In the genomic region with DNA sequence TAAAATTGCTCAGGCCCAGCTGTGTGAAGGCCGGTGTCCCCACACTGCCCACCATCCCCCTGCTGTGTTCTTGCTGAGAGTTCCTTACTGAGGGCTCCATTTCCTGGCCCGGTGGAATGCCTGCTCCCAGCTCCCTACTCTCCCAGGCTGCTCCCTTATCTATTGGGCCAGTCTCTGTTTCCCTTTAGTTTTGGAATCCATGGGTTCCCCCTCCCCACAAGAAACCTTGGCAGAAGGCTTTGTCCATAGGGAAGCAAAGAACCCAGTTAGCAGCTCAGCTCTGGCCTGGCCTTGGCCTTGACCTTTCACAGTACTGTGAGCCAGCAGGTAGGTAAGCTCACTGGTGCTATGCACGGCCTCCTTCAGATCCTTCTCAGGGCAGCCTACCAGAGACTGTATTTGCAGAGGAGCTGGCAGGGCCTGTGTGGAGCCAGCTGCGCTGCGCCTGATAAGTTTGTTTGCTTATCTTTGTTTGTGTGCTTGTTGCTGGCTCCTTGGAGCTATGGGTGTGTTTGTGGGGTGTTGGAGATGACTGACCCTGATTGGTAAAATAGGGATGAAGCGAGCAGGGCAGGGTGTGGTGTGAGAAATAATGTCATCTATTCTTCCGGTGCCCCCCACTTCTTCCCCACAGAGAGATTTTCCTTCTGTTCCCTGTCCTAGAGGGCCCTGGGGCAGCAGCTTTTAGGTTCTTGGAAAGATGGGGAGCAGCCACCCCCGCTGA, we compare ENCODE assay signal across 7 cellular contexts. TPM values are rescaled to one million over a fixed set of nuclear protein-coding genes. Genes with fewer than 3 reads are reported as not detected.
A peak's percentile ranks its signal among the peaks of the same experiment; 100 is the strongest.
DNase-seq lines count a peak whose midpoint lies in the region; ATAC-seq and TF ChIP-seq lines count a peak whose summit lies in the region.

No MANE protein-coding gene starts in this region.

- ATAC-seq in sciatic nerve, result peak; percentile 67
- ATAC-seq in HG03520 (IDR thresholded peaks at IDR 0.05; ENCODE audit: unreplicated experiment), result no peak

- peaks cover 3% of the 10 kb centered on the region for H3K36me3 Mint-ChIP-seq in glutamatergic neuron (ENCODE audit: unreplicated experiment)

- peaks cover 23% of the 10 kb centered on the region for H3K9me3 Mint-ChIP-seq in glutamatergic neuron (ENCODE audit: unreplicated experiment)

- H3K4me1 Mint-ChIP-seq in glutamatergic neuron (ENCODE audit: low read depth, unreplicated experiment), result peaks cover 41% of the 10 kb centered on the region

- H3K36me3 ChIP-seq in KOPT-K1 (ENCODE audit: insufficient read depth, low read length), result no peaks in the 10 kb centered on the region

- H3K4me3 Mint-ChIP-seq in glutamatergic neuron (ENCODE audit: unreplicated experiment), result peak overlapping the region; percentile 83

- H3K27ac Mint-ChIP-seq in glutamatergic neuron (ENCODE audit: unreplicated experiment), result peak overlapping the region; percentile 99

- intact Hi-C loops in sciatic nerve (cut with DNase I), result no loop called here

- H3K9me3 ChIP-seq in KOPT-K1 (ENCODE audit: insufficient read depth, low read length, poor library complexity, severe bottlenecking), result no peaks in the 10 kb centered on the region

- peak overlapping the region; percentile 71 for H3K27ac ChIP-seq in KOPT-K1 (ENCODE audit: low read depth, low read length, poor library complexity, severe bottlenecking)

- no peak for TF ChIP-seq CTCF in glutamatergic neuron (IDR thresholded peaks at IDR 0.05; ENCODE audit: partially characterized antibody, unreplicated experiment)

- H3K27me3 Mint-ChIP-seq in glutamatergic neuron (ENCODE audit: unreplicated experiment), result peaks cover 12% of the 10 kb centered on the region

- peak; percentile 47 for DNase-seq in UCSD-AML1 (lab: John Stamatoyannopoulos, UW; ENCODE audit: unreplicated experiment)
- no peak for DNase-seq in glutamatergic neuron
- no peak for DNase-seq in sciatic nerve (ENCODE audit: low spot score)
- no peak for DNase-seq in T1000 (lab: John Stamatoyannopoulos, UW)
- DNase-seq in effector CD8-positive, alpha-beta T cell (lab: John Stamatoyannopoulos, UW), result no peak

RNA-seq across cellular contexts. Expression of gene MLXIP, which starts 19.2 kb away (rescaled TPM):
- total RNA-seq in glutamatergic neuron (ENCODE audit: unreplicated experiment) (120 TPM), sciatic nerve (44.2 TPM)
